In the genomic region with DNA sequence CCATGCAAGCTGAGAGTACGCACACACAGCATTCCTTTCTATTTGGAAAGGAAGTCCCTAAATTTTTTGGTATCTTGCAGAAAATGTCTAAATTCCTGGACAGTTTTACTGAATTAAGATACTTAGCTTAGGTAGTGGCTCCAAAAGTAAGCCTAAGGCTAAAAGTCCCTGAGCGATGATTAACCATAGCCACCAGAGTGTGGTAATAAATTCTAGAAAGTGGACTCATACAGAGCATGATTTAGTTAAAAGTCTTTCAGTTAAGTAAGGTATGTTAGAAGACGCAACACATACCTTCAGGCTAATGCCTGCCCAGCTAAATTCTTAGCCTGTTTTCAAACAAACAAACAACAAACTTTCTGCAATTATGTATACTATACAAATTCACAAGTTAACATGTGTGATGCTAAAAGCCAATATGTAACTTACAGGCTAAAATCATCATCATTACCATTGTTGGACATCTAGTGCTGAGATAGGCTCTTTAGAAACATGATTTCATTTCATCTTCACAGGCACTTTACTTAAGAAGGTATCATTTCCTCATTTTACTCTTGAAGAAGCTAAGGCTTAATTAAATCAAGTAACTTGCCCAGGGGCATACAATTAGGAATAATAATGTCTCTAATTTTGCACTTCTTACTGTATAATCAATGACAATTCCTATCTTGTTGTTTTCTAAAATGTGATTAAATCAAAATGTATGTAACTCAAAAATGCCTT, we compare ENCODE assay signal across 27 cellular contexts.
A peak's percentile ranks its signal among the peaks of the same experiment; 100 is the strongest.
DNase-seq lines count a peak whose midpoint lies in the region; ATAC-seq and TF ChIP-seq lines count a peak whose summit lies in the region.
"Had no signal": no experiment of that assay in that cellular context is flagged by ENCODE, and none has a peak within 500 bp of the region (broad histone marks: within the 10 kb centered on the region; RNA-seq: fewer than 3 reads in every experiment).

No MANE protein-coding gene starts in this region.

- peak; percentile 9 for DNase-seq in MV-4-11 (lab: John Stamatoyannopoulos, UW)
- no peak for DNase-seq in GM20000 (ENCODE audit: low spot score)
- no peak for DNase-seq in T-helper 2 cell
- no peak for DNase-seq in NCI-H2196 (lab: John Stamatoyannopoulos, UW; ENCODE audit: unreplicated experiment)
- DNase-seq: activated CD4-positive, alpha-beta T cell treated with anti-CD3 and anti-CD28 coated beads, Interleukin-2, amount 50 U/mL, for 4 hours; activated CD4-positive, CD25-positive, alpha-beta regulatory T cell; activated naive CD4-positive, alpha-beta T cell treated with Interleukin-2 at 50 U/mL for 16 hours; Calu3; caudate nucleus; cortex of kidney; DMS79 treated with DMSO at 0.1 percent for 48 hours; effector memory CD4-positive, alpha-beta T cell; GOT3; hypothalamus; immature natural killer cell; IMR-90; NCI-H1092; NCI-H1694 treated with DMSO at 0.1 percent for 48 hours; NCI-H2171; NCI-H510A treated with DMSO at 0.1 percent for 48 hours; OCI-M1; stimulated activated CD4-positive, alpha-beta T cell treated with anti-CD3 and anti-CD28 coated beads, Interleukin-15, amount 100 ng/mL, for 24 hours; T-helper 1 cell had no signal

- TF ChIP-seq CTCF in GM20000 (IDR thresholded peaks at IDR 0.05; ENCODE audit: extremely low read depth, missing control alignments): no peak

- ATAC-seq in GM18861 (IDR thresholded peaks at IDR 0.05; ENCODE audit: unreplicated experiment): peak; percentile 65
- ATAC-seq in HG02943 (IDR thresholded peaks at IDR 0.05; ENCODE audit: low read depth, unreplicated experiment): peak; percentile 67
- no peak for ATAC-seq in HG02610 (IDR thresholded peaks at IDR 0.05; ENCODE audit: unreplicated experiment)
- ATAC-seq: stimulated activated effector memory CD8-positive, alpha-beta T cell treated with anti-CD3 and anti-CD28 coated beads, Interleukin-12 subunit alpha, Interleukin-12 subunit beta, amount 100 ng/mL, for 72 hours had no signal
